16 cellular contexts compared by ENCODE assay signal in the genomic region with DNA sequence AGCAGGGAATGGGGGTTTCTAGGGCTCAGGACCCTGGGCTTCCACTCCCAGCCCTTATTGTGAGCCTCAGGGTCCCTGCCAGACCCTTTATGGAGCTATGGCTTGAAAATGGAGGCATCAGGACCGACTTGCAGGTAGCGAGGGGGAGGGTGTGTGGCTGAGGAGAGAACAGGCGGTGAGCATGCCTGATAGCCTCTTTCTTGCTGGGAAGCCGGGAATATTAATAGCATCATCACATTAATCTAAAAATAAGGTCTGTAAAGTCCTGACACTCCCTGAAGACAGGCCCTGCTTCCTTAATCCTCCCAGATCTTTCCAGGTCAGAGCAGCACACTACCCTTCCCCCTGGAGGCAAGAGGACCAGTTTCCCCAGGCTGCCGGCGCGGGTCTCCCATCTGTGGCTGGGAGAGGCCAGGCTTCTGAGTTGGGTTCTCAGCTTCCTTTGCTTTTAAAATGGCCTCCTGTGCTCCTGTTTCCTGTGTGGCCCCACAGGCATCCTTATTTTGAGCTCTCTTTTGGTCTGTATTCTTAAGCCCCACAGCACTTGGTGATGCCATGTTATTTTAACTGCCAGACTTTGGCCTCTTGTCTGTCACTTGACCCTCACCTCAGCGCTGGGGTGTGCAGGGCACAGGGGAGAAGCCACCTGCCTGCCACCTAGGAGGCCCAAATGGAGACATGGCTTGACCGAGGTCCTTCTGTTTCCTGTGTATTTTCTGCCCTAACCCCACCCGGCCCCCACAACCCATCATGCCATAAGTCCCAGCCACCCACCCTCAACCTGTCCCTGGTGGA.
DNase-seq lines count a peak whose midpoint lies in the region; ATAC-seq and TF ChIP-seq lines count a peak whose summit lies in the region.
"Had no signal": no experiment of that assay in that cellular context is flagged by ENCODE, and none has a peak within 500 bp of the region (broad histone marks: within the 10 kb centered on the region; RNA-seq: fewer than 3 reads in every experiment).

No MANE protein-coding gene starts in this region.

- 93% methylated on average over 7 of the region's 10 CpGs for WGBS in mesenchymal stem cell
- whole genome bisulfite sequencing in smooth muscle cell (ENCODE audit: low lambda C conversion rate): 81% methylated on average over 10 of the region's 10 CpGs

- peaks cover 17% of the 10 kb centered on the region for H3K36me3 Mint-ChIP-seq in HFFc6 (ENCODE audit: low read depth)
- H3K36me3 Mint-ChIP-seq: CD14-positive monocyte; CD8-positive, alpha-beta T cell had no signal

- H3F3A ChIP-seq in smooth muscle cell (ENCODE audit: low read depth): no peaks in the 10 kb centered on the region

- H3K23ac ChIP-seq in mesenchymal stem cell (ENCODE audit: low read length in 2 of 2): no peak overlapping the region

- H2BK120ac ChIP-seq in mesenchymal stem cell (ENCODE audit: low read depth, low read length): no peak overlapping the region

- H3K9me3 Mint-ChIP-seq in HFFc6: no peaks in the 10 kb centered on the region
- H3K9me3 Mint-ChIP-seq: CD8-positive, alpha-beta T cell; H9 had no signal

- H2BK5ac ChIP-seq in mesenchymal stem cell (ENCODE audit: low read depth, low read length, poor library complexity, severe bottlenecking): no peak overlapping the region

- H3K14ac ChIP-seq in mesenchymal stem cell (ENCODE audit: low read length in 2 of 2): no peak overlapping the region

- H3K27ac Mint-ChIP-seq in HFFc6: peak overlapping the region; percentile 9
- H3K27ac Mint-ChIP-seq: CD14-positive monocyte; CD8-positive, alpha-beta T cell; H9 had no signal

- DNase-seq in HFFc6: no peak
- DNase-seq in mesenchymal stem cell: no peak
- DNase-seq in smooth muscle cell (lab: John Stamatoyannopoulos, UW; ENCODE audit: unreplicated experiment): no peak
- no peak for DNase-seq in NCI-H69 (lab: John Stamatoyannopoulos, UW)
- no peak for DNase-seq in left lobe of liver (ENCODE audit: low spot score)
- DNase-seq in effector CD4-positive, alpha-beta T cell: no peak
- DNase-seq: CD8-positive, alpha-beta T cell; COR-L47; DND-41; GDM1; GOT3; H9 had no signal

- H3K4me3 ChIP-seq in mesenchymal stem cell (ENCODE audit: insufficient read depth in 1 of 2, low read depth in 1 of 2, low read length in 2 of 2) (no peak overlapping the region), smooth muscle cell (no peak overlapping the region)

- H3K27ac ChIP-seq in angular gyrus (ENCODE audit: low read depth, low read length): peak overlapping the region; percentile 2
- peak overlapping the region; percentile 43 for H3K27ac ChIP-seq in mesenchymal stem cell (ENCODE audit: low read length, poor library complexity, severe bottlenecking)
- H3K27ac ChIP-seq in smooth muscle cell (ENCODE audit: low read depth): no peak overlapping the region
- H3K27ac ChIP-seq: HL-60 had no signal

- no peak for ATAC-seq in left lobe of liver
- ATAC-seq in HG03439 (IDR thresholded peaks at IDR 0.05; ENCODE audit: unreplicated experiment): no peak
- ATAC-seq: CD8-positive, alpha-beta T cell had no signal

- H3K18ac ChIP-seq in mesenchymal stem cell (ENCODE audit: low read depth in 1 of 2, low read length in 2 of 2): no peak overlapping the region

- H2AK5ac ChIP-seq in mesenchymal stem cell (ENCODE audit: low read length, severe bottlenecking): peak overlapping the region; percentile 41

- H3K79me1 ChIP-seq in mesenchymal stem cell (replicated peaks; ENCODE audit: low read length, poor library complexity, severe bottlenecking): peaks cover 2% of the 10 kb centered on the region

- no peak overlapping the region for H3K9ac ChIP-seq in mesenchymal stem cell (ENCODE audit: low read length)
- H3K9ac ChIP-seq in smooth muscle cell (ENCODE audit: low read depth): no peak overlapping the region

- H4K20me1 ChIP-seq in smooth muscle cell (ENCODE audit: low read depth): no peaks in the 10 kb centered on the region

- H3K79me2 ChIP-seq in smooth muscle cell (ENCODE audit: low read depth): no peaks in the 10 kb centered on the region

- H3K4me3 Mint-ChIP-seq in HFFc6: 0 out of 2 replicates have a peak overlapping the region, but pooled peaks have one; percentile 19
- H3K4me3 Mint-ChIP-seq: CD14-positive monocyte; CD8-positive, alpha-beta T cell; H9 had no signal

- H3K36me3 ChIP-seq in mesenchymal stem cell (ENCODE audit: control insufficient read depth in 1 of 2, insufficient read depth in 2 of 2, low read depth in 1 of 2, low read length in 2 of 2): peaks cover 8 to 17% of the 10 kb centered on the region in 2 experiments
- no peaks in the 10 kb centered on the region for H3K36me3 ChIP-seq in smooth muscle cell (ENCODE audit: low read depth)

- H3K27me3 ChIP-seq in mesenchymal stem cell (ENCODE audit: control insufficient read depth in 1 of 2, insufficient read depth in 1 of 2, low read length in 2 of 2): no peaks in the 10 kb centered on the region
- peaks cover 49% of the 10 kb centered on the region for H3K27me3 ChIP-seq in smooth muscle cell (ENCODE audit: low read depth)

- H2AFZ ChIP-seq in mesenchymal stem cell (ENCODE audit: low read depth, low read length) (no peak overlapping the region), smooth muscle cell (ENCODE audit: low read depth) (no peak overlapping the region)

- no peak overlapping the region for H3K4me2 ChIP-seq in mesenchymal stem cell (ENCODE audit: low read length, poor library complexity, severe bottlenecking)
- H3K4me2 ChIP-seq in smooth muscle cell: peak overlapping the region; percentile 68

- no peak overlapping the region for H4K8ac ChIP-seq in mesenchymal stem cell (ENCODE audit: low read length)

- peak overlapping the region; percentile 50 for H2BK15ac ChIP-seq in mesenchymal stem cell (ENCODE audit: low read depth, poor library complexity, severe bottlenecking)

- H3K4ac ChIP-seq in mesenchymal stem cell (ENCODE audit: low read depth in 1 of 2, low read length in 2 of 2): no peak overlapping the region

- peaks cover 6% of the 10 kb centered on the region for H3K27me3 Mint-ChIP-seq in HFFc6 (ENCODE audit: insufficient read depth)

- no peaks in the 10 kb centered on the region for H3K9me3 ChIP-seq in mesenchymal stem cell (ENCODE audit: control insufficient read depth, low read length)
- H3K9me3 ChIP-seq in smooth muscle cell (replicated peaks; ENCODE audit: low read depth): no peaks in the 10 kb centered on the region

- no peak overlapping the region for H4K91ac ChIP-seq in mesenchymal stem cell (ENCODE audit: low read length)

- H2BK12ac ChIP-seq in mesenchymal stem cell (ENCODE audit: low read length in 2 of 2): no peak overlapping the region

- H3K4me1 ChIP-seq in mesenchymal stem cell (ENCODE audit: control insufficient read depth, insufficient read depth, low read depth, low read length) (peaks cover 20% of the 10 kb centered on the region), smooth muscle cell (ENCODE audit: low read depth) (peaks cover 9% of the 10 kb centered on the region)

- TF ChIP-seq CTCF in HFFc6 (IDR thresholded peaks at IDR 0.05) (no peak), smooth muscle cell (IDR thresholded peaks at IDR 0.05; ENCODE audit: borderline replicate concordance, insufficient read depth, poor library complexity, severe bottlenecking) (no peak)

- peaks cover 64% of the 10 kb centered on the region for H3K4me1 Mint-ChIP-seq in HFFc6 (ENCODE audit: low read depth)
- H3K4me1 Mint-ChIP-seq: CD14-positive monocyte had no signal
